10 cellular contexts compared by ENCODE assay signal in the genomic region with DNA sequence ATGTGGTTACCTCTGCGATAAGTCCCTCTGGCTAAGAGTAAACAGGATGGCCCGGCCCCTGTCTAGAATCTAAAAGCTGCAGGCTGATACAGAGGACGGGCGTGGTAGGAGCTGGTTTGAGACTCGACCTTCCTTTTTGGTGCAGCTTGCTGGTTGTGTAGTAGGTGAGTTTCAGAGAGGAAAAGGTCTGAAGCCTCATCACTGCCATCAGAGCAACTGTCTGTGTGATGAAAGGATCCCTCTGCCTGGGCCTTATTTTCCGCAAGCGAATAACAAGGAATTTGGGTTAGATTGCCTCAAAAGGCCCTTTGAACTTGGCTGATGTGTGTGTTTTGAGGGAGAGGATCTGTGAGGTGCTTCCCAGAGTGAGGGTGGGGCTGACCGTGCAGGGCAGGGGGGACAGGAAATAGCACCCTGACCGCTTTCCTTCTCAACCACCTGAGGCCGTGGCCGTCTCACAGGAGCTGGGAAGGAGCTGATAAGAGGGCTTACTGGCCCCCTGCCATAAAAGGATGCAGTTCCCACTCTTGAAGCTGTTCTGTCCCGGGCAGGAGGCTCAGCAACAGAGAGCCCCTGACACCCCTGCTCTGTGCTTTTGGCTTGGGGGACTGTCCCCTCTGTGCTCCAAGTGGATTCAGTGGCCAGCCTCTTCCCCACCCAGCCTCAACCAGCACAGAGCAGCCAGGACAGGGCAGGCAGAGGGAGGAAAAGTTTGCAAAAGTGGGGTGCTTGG. TPM values are rescaled to one million over a fixed set of nuclear protein-coding genes. Genes with fewer than 3 reads are reported as not detected.
A peak's percentile ranks its signal among the peaks of the same experiment; 100 is the strongest.
DNase-seq lines count a peak whose midpoint lies in the region; ATAC-seq and TF ChIP-seq lines count a peak whose summit lies in the region.
"Had no signal": no experiment of that assay in that cellular context is flagged by ENCODE, and none has a peak within 500 bp of the region (broad histone marks: within the 10 kb centered on the region; RNA-seq: fewer than 3 reads in every experiment).

No MANE protein-coding gene starts in this region.

- TF ChIP-seq CTCF in endothelial cell (IDR thresholded peaks at IDR 0.05; ENCODE audit: unreplicated experiment) (no peak), vagina (IDR thresholded peaks at IDR 0.05) (no peak), H9 (conservative IDR thresholded peaks at IDR 0.05) (no peak)

- no peak overlapping the region for H2BK120ac ChIP-seq in H9 (ENCODE audit: low read depth, low read length, poor library complexity, severe bottlenecking)

- H3K27ac ChIP-seq in vagina (no peak overlapping the region), H9 (ENCODE audit: insufficient read length, low read depth, low read length) (no peak overlapping the region)
- H3K27ac ChIP-seq: sigmoid colon had no signal

- intact Hi-C loops in vagina (cut with DNase I), result no loop called here

- H3K4me3 Mint-ChIP-seq in endothelial cell (ENCODE audit: unreplicated experiment) (no peak overlapping the region), H9 (no peak overlapping the region)
- H3K4me3 Mint-ChIP-seq in stimulated activated naive CD8-positive, alpha-beta T cell treated with anti-CD3 and anti-CD28 coated beads, Interleukin-15, amount 100 ng/mL, for 72 hours, result peak overlapping the region; percentile 23 to 51

- no peak overlapping the region for H3K4ac ChIP-seq in H9 (ENCODE audit: low read depth, low read length)

- no peaks in the 10 kb centered on the region for H3K36me3 ChIP-seq in vagina
- H3K36me3 ChIP-seq: sigmoid colon had no signal

- H3K23ac ChIP-seq in H9 (ENCODE audit: insufficient read length, low read depth, low read length), result no peak overlapping the region

- no peak overlapping the region for H4K8ac ChIP-seq in H9 (replicated peaks; ENCODE audit: insufficient read length, low read depth, low read length)

- H2AK5ac ChIP-seq in H9 (ENCODE audit: insufficient read length, low read length), result no peak overlapping the region

- no peaks in the 10 kb centered on the region for H3K9me3 Mint-ChIP-seq in endothelial cell (ENCODE audit: unreplicated experiment)
- no peaks in the 10 kb centered on the region for H3K9me3 Mint-ChIP-seq in stimulated activated naive CD8-positive, alpha-beta T cell treated with anti-CD3 and anti-CD28 coated beads, Interleukin-15, amount 100 ng/mL, for 72 hours
- peaks cover 0 to 3% of the 10 kb centered on the region in 2 experiments; a peak in 2 of 5 replicates for H3K9me3 Mint-ChIP-seq in H9

- no peak for TF ChIP-seq POLR2A in vagina (IDR thresholded peaks at IDR 0.05)

- H3K9ac ChIP-seq in H9 (ENCODE audit: extremely low read depth, insufficient read length, low read length), result no peak overlapping the region

- H3K9me3 ChIP-seq in vagina (no peaks in the 10 kb centered on the region), H9 (ENCODE audit: control insufficient read depth, low read depth, low read length) (no peaks in the 10 kb centered on the region)
- H3K9me3 ChIP-seq: sigmoid colon had no signal

- no peak overlapping the region for H3K18ac ChIP-seq in H9 (ENCODE audit: insufficient read length, low read depth, low read length)

- peak; percentile 85 for ATAC-seq in stimulated activated naive CD8-positive, alpha-beta T cell treated with anti-CD3 and anti-CD28 coated beads, Interleukin-15, amount 100 ng/mL, for 72 hours
- ATAC-seq in HG03457 (IDR thresholded peaks at IDR 0.05; ENCODE audit: unreplicated experiment), result no peak

- peak; percentile 17 for DNase-seq in activated naive CD4-positive, alpha-beta T cell treated with Interleukin-2 at 50 U/mL for 16 hours
- DNase-seq in activated naive CD4-positive, alpha-beta T cell treated with anti-CD3 and anti-CD28 coated beads, Interleukin-2, amount 50 U/mL, for 16 hours, result no peak
- peak; percentile 52 for DNase-seq in UCSD-AML1 (lab: John Stamatoyannopoulos, UW; ENCODE audit: unreplicated experiment)
- no peak for DNase-seq in endothelial cell (ENCODE audit: low spot score)
- peak; percentile 27 to 40 for DNase-seq in stimulated activated naive CD8-positive, alpha-beta T cell treated with anti-CD3 and anti-CD28 coated beads, Interleukin-15, amount 100 ng/mL, for 72 hours
- no peak for DNase-seq in vagina (ENCODE audit: extremely low spot score in 2 of 2)
- no peak for DNase-seq in H9
- DNase-seq: NCI-H524 treated with DMSO at 0.1 percent for 48 hours, sigmoid colon had no signal

- no peak overlapping the region for H2AFZ ChIP-seq in H9 (ENCODE audit: low read length)

- H3T11ph ChIP-seq in H9 (ENCODE audit: low read length), result no peak overlapping the region

- peak overlapping the region; percentile 39 for H3K27ac Mint-ChIP-seq in endothelial cell (ENCODE audit: unreplicated experiment)
- H3K27ac Mint-ChIP-seq in stimulated activated naive CD8-positive, alpha-beta T cell treated with anti-CD3 and anti-CD28 coated beads, Interleukin-15, amount 100 ng/mL, for 72 hours, result peak overlapping the region; percentile 49 to 83
- H3K27ac Mint-ChIP-seq in H9, result 0 out of 7 replicates have a peak overlapping the region, but pooled peaks of 1 of the 3 experiments have one; percentile 24

- no peak overlapping the region for H3K14ac ChIP-seq in H9 (ENCODE audit: insufficient read depth, low read length)

- no peak overlapping the region for H2BK15ac ChIP-seq in H9 (ENCODE audit: low read depth, low read length)

- H3K36me3 Mint-ChIP-seq in endothelial cell (ENCODE audit: low read depth, unreplicated experiment) (no peaks in the 10 kb centered on the region), H9 (ENCODE audit: insufficient read depth in 1 of 3, low read depth in 3 of 3) (peaks cover 0 to 1% (median 0%) of the 10 kb centered on the region in 3 experiments; a peak in 1 of 7 replicates)

- H2BK5ac ChIP-seq in H9 (ENCODE audit: insufficient read length, low read length), result no peak overlapping the region

- H3K27me3 Mint-ChIP-seq in endothelial cell (ENCODE audit: unreplicated experiment), result peaks cover 3% of the 10 kb centered on the region
- H3K27me3 Mint-ChIP-seq in stimulated activated naive CD8-positive, alpha-beta T cell treated with anti-CD3 and anti-CD28 coated beads, Interleukin-15, amount 100 ng/mL, for 72 hours, result no peaks in the 10 kb centered on the region
- H3K27me3 Mint-ChIP-seq in H9 (ENCODE audit: low read depth), result peaks cover 2% of the 10 kb centered on the region

- H3K4me1 ChIP-seq in vagina (no peaks in the 10 kb centered on the region), H9 (ENCODE audit: insufficient read depth, low read length) (peaks cover 5% of the 10 kb centered on the region; the same call in 1 of the 2 replicates)
- H3K4me1 ChIP-seq: sigmoid colon had no signal

- no peak overlapping the region for H4K5ac ChIP-seq in H9 (ENCODE audit: insufficient read length, low read depth, low read length)

- H3K4me3 ChIP-seq in vagina, result no peak overlapping the region
- H3K4me3 ChIP-seq: sigmoid colon had no signal

- no CpG with 5 or more reads among the region's 12 CpGs for WGBS in H9 (ENCODE audit: extremely low coverage, insufficient read length, low lambda C conversion rate)

- no peak overlapping the region for H3K56ac ChIP-seq in H9 (ENCODE audit: insufficient read length, low read depth, low read length)

- H4K91ac ChIP-seq in H9 (ENCODE audit: insufficient read length, low read depth, low read length), result no peak overlapping the region

- no peak overlapping the region for H3K4me2 ChIP-seq in H9 (ENCODE audit: insufficient read depth, insufficient read length, low read length)

- H3K4me1 Mint-ChIP-seq in endothelial cell (ENCODE audit: unreplicated experiment), result peaks cover 9% of the 10 kb centered on the region
- peaks cover 35% of the 10 kb centered on the region for H3K4me1 Mint-ChIP-seq in stimulated activated naive CD8-positive, alpha-beta T cell treated with anti-CD3 and anti-CD28 coated beads, Interleukin-15, amount 100 ng/mL, for 72 hours
- peaks cover 11 to 13% of the 10 kb centered on the region in 2 experiments for H3K4me1 Mint-ChIP-seq in H9

- no peaks in the 10 kb centered on the region for H3K79me2 ChIP-seq in H9 (ENCODE audit: insufficient read depth, low read length)

- H2BK12ac ChIP-seq in H9 (ENCODE audit: insufficient read length, low read depth, low read length), result no peak overlapping the region

- H3K23me2 ChIP-seq in H9 (ENCODE audit: insufficient read length, low read depth, low read length, poor library complexity, severe bottlenecking), result peaks cover 2% of the 10 kb centered on the region

- no peaks in the 10 kb centered on the region for H3K79me1 ChIP-seq in H9 (ENCODE audit: insufficient read depth, low read depth, low read length, poor library complexity, severe bottlenecking)

- no peak overlapping the region for H2BK20ac ChIP-seq in H9 (ENCODE audit: low read depth, low read length, poor library complexity, severe bottlenecking)

- H3K27me3 ChIP-seq in vagina (no peaks in the 10 kb centered on the region), H9 (ENCODE audit: insufficient read depth, low read length) (no peaks in the 10 kb centered on the region)
- H3K27me3 ChIP-seq: sigmoid colon had no signal

- no peaks in the 10 kb centered on the region for H4K20me1 ChIP-seq in H9 (ENCODE audit: control insufficient read depth, insufficient read depth, insufficient read length)

RNA-seq across cellular contexts. Expression of gene TFRC, which starts 45.6 kb away (rescaled TPM):
- total RNA-seq in endothelial cell (ENCODE audit: unreplicated experiment), result 23.5 TPM
- total RNA-seq in vagina, result 61.6 TPM
- 131 and 135 TPM in 2 replicates for total RNA-seq in H9 (2021)

Comparison
In these comparisons a context has a peak if more than half of its experiments do, and no peak if none do; other contexts are left out.
1. DNase-seq: peak in activated naive CD4-positive, alpha-beta T cell treated with Interleukin-2 at 50 U/mL for 16 hours (single experiment), UCSD-AML1 (single experiment) and stimulated activated naive CD8-positive, alpha-beta T cell treated with anti-CD3 and anti-CD28 coated beads, Interleukin-15, amount 100 ng/mL, for 72 hours (2 of 2); none in activated naive CD4-positive, alpha-beta T cell treated with anti-CD3 and anti-CD28 coated beads, Interleukin-2, amount 50 U/mL, for 16 hours (single experiment), endothelial cell (single experiment), vagina (0 of 2) and H9 (single experiment).
2. H3K4me3 Mint-ChIP-seq: peak in stimulated activated naive CD8-positive, alpha-beta T cell treated with anti-CD3 and anti-CD28 coated beads, Interleukin-15, amount 100 ng/mL, for 72 hours (2 of 2); none in endothelial cell (single experiment) and H9 (0 of 2).